In genomic region chr3:140577911-140578310, GRCh38 we compare ENCODE assay signal across 3 cellular contexts.
"Had no signal": no experiment of that assay in that cellular context is flagged by ENCODE, and none has a peak within 500 bp of the region (broad histone marks: within the 10 kb centered on the region; RNA-seq: fewer than 3 reads in every experiment).

No MANE protein-coding gene starts in this region.

- DNase-seq: H9, HCEC 1CT, IMR-90 had no signal
